ENCODE assay signal across 24 cellular contexts in the genomic region with DNA sequence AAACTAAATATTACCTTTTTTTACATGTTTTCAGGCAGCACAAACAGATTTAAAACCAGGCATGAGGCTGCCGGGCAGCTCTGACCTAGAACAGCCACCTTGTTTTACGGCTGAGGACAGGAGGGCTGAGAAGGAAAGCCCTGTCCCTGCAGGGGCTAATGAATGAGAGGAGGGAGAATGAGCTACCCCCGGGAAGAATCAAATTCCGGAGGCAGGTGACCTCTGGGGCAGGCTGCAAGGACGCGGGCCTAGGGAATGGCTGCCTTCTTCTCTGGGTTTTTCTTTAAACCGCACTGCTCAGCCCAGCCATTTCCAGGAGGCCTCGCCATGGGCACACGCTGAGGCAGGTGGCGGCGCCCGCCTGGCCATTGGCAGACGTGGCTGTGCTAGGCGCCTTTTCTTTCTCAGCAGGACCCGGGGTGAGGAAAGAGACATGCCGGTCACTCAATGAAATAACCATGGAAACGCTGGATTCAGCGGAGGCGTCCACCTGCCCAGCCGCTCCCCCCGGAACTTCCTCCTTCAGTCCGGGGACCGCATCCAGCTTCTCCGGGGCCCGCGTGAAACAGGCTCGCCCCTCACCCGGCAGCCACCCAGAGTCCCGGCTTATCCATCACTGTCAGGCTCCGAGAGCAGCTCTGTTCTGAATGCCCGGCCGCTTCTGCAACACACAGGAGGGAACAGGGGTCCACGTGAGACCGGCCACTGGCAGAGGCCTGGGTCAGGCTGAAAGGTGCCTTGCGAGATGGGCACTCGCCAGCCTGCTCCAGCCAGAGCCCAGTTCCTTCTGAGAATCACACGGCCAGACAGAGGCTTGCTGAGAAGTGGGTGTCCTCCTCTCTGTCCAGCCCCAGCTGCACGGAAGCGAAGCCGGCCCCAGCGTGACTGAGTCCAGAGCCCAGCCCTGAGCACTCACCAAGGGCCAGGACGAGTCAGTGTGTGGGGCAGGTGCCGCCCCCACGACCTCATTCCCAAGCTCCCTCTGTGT.
DNase-seq lines count a peak whose midpoint lies in the region; ATAC-seq, FAIRE-seq and TF ChIP-seq lines count a peak whose summit lies in the region.
"Had no signal": no experiment of that assay in that cellular context is flagged by ENCODE, and none has a peak within 500 bp of the region (broad histone marks: within the 10 kb centered on the region; RNA-seq: fewer than 3 reads in every experiment).

No MANE protein-coding gene starts in this region.

- WGBS in A549 (ENCODE audit: missing lambda C conversion rate) = 90% methylated on average over 43 of the region's 44 CpGs
- 15% methylated on average over 41 of the region's 44 CpGs for WGBS in K562 (ENCODE audit: insufficient coverage, low coverage, missing lambda C conversion rate)
- WGBS in hepatocyte (ENCODE audit: low lambda C conversion rate, missing lambda C conversion rate) = 89% methylated on average over 44 of the region's 44 CpGs

- CTCF ChIA-PET in A549 (lab: Yijun Ruan, JAX) (interaction anchor here (0.7 to 2.0 kb wide), 4 partner anchors 24 to 66 kb away, joined by 3 to 5 read pairs (median 3); no protein-coding TSS in a partner anchor), Caco-2 (lab: Charles Lee) (interaction anchor here (0.9 kb wide), 1 partner anchor 66 kb away, joined by 4 read pairs; no protein-coding TSS in a partner anchor), K562 (lab: Yijun Ruan, JAX; ENCODE audit: low intra/inter-chr PET ratio) (no interaction called here)

- H3K9me3 ChIP-seq in A549 = no peaks in the 10 kb centered on the region
- no peaks in the 10 kb centered on the region; the same call in 1 of the 2 replicates for H3K9me3 ChIP-seq in Caco-2
- H3K9me3 ChIP-seq in K562 (replicated peaks; ENCODE audit: control insufficient read depth, insufficient read depth, low read depth, low read length) = no peaks in the 10 kb centered on the region
- no peaks in the 10 kb centered on the region for H3K9me3 ChIP-seq in neural progenitor cell (ENCODE audit: low read depth)
- H3K9me3 ChIP-seq in hepatocyte (ENCODE audit: low read depth) = no peaks in the 10 kb centered on the region
- H3K9me3 ChIP-seq: gastroesophageal sphincter, transverse colon had no signal

- TF ChIP-seq CTCF in A549 (IDR thresholded peaks at IDR 0.05) (no peak), Caco-2 (IDR thresholded peaks at IDR 0.05; ENCODE audit: insufficient read depth in 1 of 2, low read depth in 1 of 2, low read length in 1 of 2, severe bottlenecking in 1 of 2, unreplicated experiment in 1 of 2) (no peak), K562 (IDR thresholded peaks at IDR 0.05 in 2 of 3, conservative IDR thresholded peaks at IDR 0.05 in 1 of 3; ENCODE audit: insufficient read depth in 2 of 3, low read depth in 1 of 3, low read length in 3 of 3) (no peak), neural progenitor cell (IDR thresholded peaks at IDR 0.05) (no peak), hepatocyte (IDR thresholded peaks at IDR 0.05; ENCODE audit: poor library complexity) (no peak)

- H3K27ac Mint-ChIP-seq in Caco-2 (ENCODE audit: unreplicated experiment) = peak overlapping the region; percentile 49
- H3K27ac Mint-ChIP-seq in neural progenitor cell = peak overlapping the region; percentile 92
- H3K27ac Mint-ChIP-seq: activated CD4-positive, alpha-beta T cell treated with anti-CD3 and anti-CD28 coated beads, Interleukin-2, amount 10 ng/mL, durations not matched to agents 24 days and 14 days; activated naive CD8-positive, alpha-beta T cell treated with anti-CD3 and anti-CD28 coated beads, Interleukin-2, amount 10 ng/mL, durations not matched to agents 7 days and 5 days; CD14-positive monocyte; naive B cell had no signal

- no peak overlapping the region for H3K4me2 ChIP-seq in A549
- no peak overlapping the region for H3K4me2 ChIP-seq in K562 (ENCODE audit: insufficient read depth, low read length)
- H3K4me2 ChIP-seq in neural progenitor cell = peak overlapping the region; percentile 46
- no peak overlapping the region for H3K4me2 ChIP-seq in hepatocyte

- H3K9me2 ChIP-seq in hepatocyte (replicated peaks; ENCODE audit: insufficient read depth) = no peaks in the 10 kb centered on the region

- peak overlapping the region in 1 of 2 experiments; percentile 26; a peak in 1 of 4 replicates for H3K9ac ChIP-seq in K562 (ENCODE audit: insufficient read depth in 1 of 2, low read depth in 2 of 2, low read length in 2 of 2)
- H3K9ac ChIP-seq in neural progenitor cell = no peak overlapping the region

- H3K4me1 ChIP-seq in A549 (peaks cover 28% of the 10 kb centered on the region), Caco-2 (peaks cover 24% of the 10 kb centered on the region), K562 (replicated peaks in 1 of 2; ENCODE audit: control insufficient read depth in 2 of 2, insufficient read depth in 2 of 2, low read length in 2 of 2) (peaks cover 0 to 54% of the 10 kb centered on the region in 2 experiments; a peak in 2 of 5 replicates), neural progenitor cell (peaks cover 19% of the 10 kb centered on the region), hepatocyte (ENCODE audit: insufficient read depth) (peaks cover 14% of the 10 kb centered on the region)

- H3K4me1 Mint-ChIP-seq in Caco-2 (ENCODE audit: low read depth, unreplicated experiment) (peaks cover 20% of the 10 kb centered on the region), neural progenitor cell (peaks cover 36% of the 10 kb centered on the region)
- H3K4me1 Mint-ChIP-seq: activated naive CD8-positive, alpha-beta T cell treated with anti-CD3 and anti-CD28 coated beads, Interleukin-2, amount 10 ng/mL, durations not matched to agents 7 days and 5 days had no signal

- POLR2A ChIA-PET in A549 (lab: Yijun Ruan, JAX) (no interaction called here), Caco-2 (lab: Charles Lee) (no interaction called here), K562 (lab: Yijun Ruan, JAX) (interaction anchor here (0.6 to 0.8 kb wide), 3 partner anchors 12 to 366 kb away, joined by 3 read pairs; no protein-coding TSS in a partner anchor)

- H3K36me3 ChIP-seq in Caco-2 (ENCODE audit: control insufficient read depth, insufficient read depth, low read length) = no peaks in the 10 kb centered on the region
- no peaks in the 10 kb centered on the region for H3K36me3 ChIP-seq in K562 (ENCODE audit: control insufficient read depth, insufficient read depth, low read length)
- H3K36me3 ChIP-seq in neural progenitor cell = no peaks in the 10 kb centered on the region
- no peaks in the 10 kb centered on the region for H3K36me3 ChIP-seq in hepatocyte (replicated peaks; ENCODE audit: insufficient read depth, low read depth)
- H3K36me3 ChIP-seq: gastroesophageal sphincter, transverse colon, WERI-Rb-1 had no signal

- no peaks in the 10 kb centered on the region for H3K79me2 ChIP-seq in K562 (ENCODE audit: control insufficient read depth, insufficient read depth, low read length)
- no peaks in the 10 kb centered on the region for H3K79me2 ChIP-seq in neural progenitor cell (ENCODE audit: low read depth)
- no peaks in the 10 kb centered on the region for H3K79me2 ChIP-seq in hepatocyte

- H3K27me3 Mint-ChIP-seq in Caco-2 (ENCODE audit: insufficient read depth, unreplicated experiment) = no peaks in the 10 kb centered on the region
- H3K27me3 Mint-ChIP-seq in neural progenitor cell (ENCODE audit: insufficient read depth, low read depth) = no peaks in the 10 kb centered on the region
- H3K27me3 Mint-ChIP-seq: activated CD4-positive, alpha-beta T cell treated with anti-CD3 and anti-CD28 coated beads, Interleukin-2, amount 10 ng/mL, durations not matched to agents 24 days and 14 days; activated naive CD8-positive, alpha-beta T cell treated with anti-CD3 and anti-CD28 coated beads, Interleukin-2, amount 10 ng/mL, durations not matched to agents 7 days and 5 days had no signal

- TF ChIP-seq EP300 in A549 (IDR thresholded peaks at IDR 0.05) (no peak), K562 (IDR thresholded peaks at IDR 0.05; ENCODE audit: low read length) (no peak)

- DNase-seq in A549 (ENCODE audit: low read depth in 1 of 2, low spot score in 1 of 2) (no peak), Caco-2 (no peak), K562 (ENCODE audit: extremely low read depth in 1 of 4, low spot score in 3 of 4) (no peak), neural progenitor cell (ENCODE audit: low spot score) (peak; percentile 54), kidney tubule cell (ENCODE audit: low spot score) (no peak), NCI-H226 (no peak), hepatocyte (ENCODE audit: low spot score) (no peak)
- DNase-seq: activated CD4-positive, alpha-beta T cell treated with anti-CD3 and anti-CD28 coated beads, Interleukin-2, amount 10 ng/mL, durations not matched to agents 24 days and 14 days; activated gamma-delta T cell; activated naive CD8-positive, alpha-beta T cell treated with anti-CD3 and anti-CD28 coated beads, Interleukin-2, amount 10 ng/mL, durations not matched to agents 7 days and 5 days; activated T-cell treated with anti-CD3 and anti-CD28 coated beads, Interleukin-2, amount 50 U/mL, for 1 hour; central memory CD4-positive, alpha-beta T cell; dermis blood vessel endothelial cell; naive B cell; NCI-H1930; NCI-H2227 treated with DMSO at 0.1 percent for 48 hours; NCI-H774; OCI-M1; T1000; transverse colon; WERI-Rb-1 had no signal

- 0 out of 2 replicates have a peak, but pooled peaks cover 6% of the 10 kb centered on the region for H4K20me1 ChIP-seq in K562 (replicated peaks; ENCODE audit: control insufficient read depth, insufficient read depth, low read length)
- H4K20me1 ChIP-seq in neural progenitor cell (ENCODE audit: low read depth) = no peaks in the 10 kb centered on the region
- H4K20me1 ChIP-seq in hepatocyte (ENCODE audit: insufficient read depth, poor library complexity, severe bottlenecking) = no peaks in the 10 kb centered on the region

- H2AFZ ChIP-seq in K562 (ENCODE audit: low read depth, low read length) = no peak overlapping the region
- peak overlapping the region; percentile 5 for H2AFZ ChIP-seq in neural progenitor cell (replicated peaks)
- no peak overlapping the region for H2AFZ ChIP-seq in hepatocyte

- no peak for FAIRE-seq in A549 (lab: Jason Lieb, UNC)
- no peak for FAIRE-seq in K562 (lab: Jason Lieb, UNC)
- FAIRE-seq: astrocyte had no signal

- H3K27me3 ChIP-seq in Caco-2 (replicated peaks; ENCODE audit: control insufficient read depth, insufficient read depth, low read length) = no peaks in the 10 kb centered on the region
- H3K27me3 ChIP-seq in K562 (ENCODE audit: control insufficient read depth in 2 of 2, insufficient read depth in 2 of 2, low read length in 2 of 2) = peaks cover 22 to 70% of the 10 kb centered on the region in 2 experiments; a peak in 4 of 5 replicates
- no peaks in the 10 kb centered on the region for H3K27me3 ChIP-seq in neural progenitor cell
- H3K27me3 ChIP-seq in hepatocyte = no peaks in the 10 kb centered on the region
- H3K27me3 ChIP-seq: gastroesophageal sphincter, transverse colon had no signal

- H3K4me3 ChIP-seq in A549 = no peak overlapping the region
- no peak overlapping the region for H3K4me3 ChIP-seq in Caco-2 (ENCODE audit: low read depth, low read length)
- H3K4me3 ChIP-seq in K562 = no peak overlapping the region
- H3K4me3 ChIP-seq in neural progenitor cell = no peak overlapping the region
- H3K4me3 ChIP-seq in hepatocyte = no peak overlapping the region
- H3K4me3 ChIP-seq: gastroesophageal sphincter, transverse colon had no signal

- H3K9me3 Mint-ChIP-seq in Caco-2 (ENCODE audit: unreplicated experiment) (no peaks in the 10 kb centered on the region), neural progenitor cell (no peaks in the 10 kb centered on the region)
- H3K9me3 Mint-ChIP-seq: activated CD4-positive, alpha-beta T cell treated with anti-CD3 and anti-CD28 coated beads, Interleukin-2, amount 10 ng/mL, durations not matched to agents 24 days and 14 days had no signal

- no peaks in the 10 kb centered on the region for H3K36me3 Mint-ChIP-seq in Caco-2 (ENCODE audit: insufficient read depth, unreplicated experiment)
- H3K36me3 Mint-ChIP-seq in neural progenitor cell = no peaks in the 10 kb centered on the region
- H3K36me3 Mint-ChIP-seq: activated naive CD8-positive, alpha-beta T cell treated with anti-CD3 and anti-CD28 coated beads, Interleukin-2, amount 10 ng/mL, durations not matched to agents 7 days and 5 days; CD14-positive monocyte had no signal

- no peaks in the 10 kb centered on the region for H3K9me1 ChIP-seq in K562 (ENCODE audit: control insufficient read depth, insufficient read depth, low read length)

- BruUV-seq in Caco-2 (replicated peaks; lab: Mats Ljungman, UMichigan) = no TSS peak
- no TSS peak for BruUV-seq in K562 (replicated peaks; lab: Mats Ljungman, UMichigan)

- peaks cover 15% of the 10 kb centered on the region for H3F3A ChIP-seq in neural progenitor cell (ENCODE audit: low read depth)

- in situ Hi-C loops in K562 (cut with MboI) = no loop called here

- H3K27ac ChIP-seq in A549 (peak overlapping the region; percentile 52 to 77; a peak in 4 of 6 replicates), K562 (ENCODE audit: extremely low read depth, low read depth, low read length) (no peak overlapping the region), neural progenitor cell (no peak overlapping the region), hepatocyte (no peak overlapping the region)
- H3K27ac ChIP-seq: gastroesophageal sphincter, transverse colon, WERI-Rb-1 had no signal

- H3K4me3 Mint-ChIP-seq in Caco-2 (ENCODE audit: unreplicated experiment) (no peak overlapping the region), neural progenitor cell (no peak overlapping the region)
- H3K4me3 Mint-ChIP-seq: activated CD4-positive, alpha-beta T cell treated with anti-CD3 and anti-CD28 coated beads, Interleukin-2, amount 10 ng/mL, durations not matched to agents 24 days and 14 days; activated naive CD8-positive, alpha-beta T cell treated with anti-CD3 and anti-CD28 coated beads, Interleukin-2, amount 10 ng/mL, durations not matched to agents 7 days and 5 days; CD14-positive monocyte; naive B cell had no signal

- ATAC-seq in A549 (peak in 1 of 2 experiments; percentile 6; a peak in 1 of 6 replicates), K562 (peak; percentile 27; the same call in 2 of the 3 replicates)
- ATAC-seq: gastroesophageal sphincter had no signal

- TF ChIP-seq POLR2A in A549 (IDR thresholded peaks at IDR 0.05; ENCODE audit: low read length) (no peak), K562 (conservative IDR thresholded peaks at IDR 0.05) (no peak)

- intact Hi-C loops in Caco-2 (cut with micrococcal nuclease; ENCODE audit: unreplicated experiment) = loop anchor here (5.0 to 10.0 kb wide), 2 partner anchors 80 to 327 kb away; partner anchors contain the start of gene PDGFA
- intact Hi-C loops in K562 (cut with micrococcal nuclease) = no loop called here

- TF ChIP-seq RAD21 in A549 (conservative IDR thresholded peaks at IDR 0.05 in 1 of 2, IDR thresholded peaks at IDR 0.05 in 1 of 2) = no peak
- TF ChIP-seq RAD21 in K562 (CRISPR knock-in tag; conservative IDR thresholded peaks at IDR 0.05 in 1 of 2, IDR thresholded peaks at IDR 0.05 in 1 of 2) = no peak

Comparison
In these comparisons a context has a peak if more than half of its experiments do, and no peak if none do; other contexts are left out.
1. H3K27ac ChIP-seq: peak in A549 (2 of 2); none in K562 (single experiment), neural progenitor cell (single experiment) and hepatocyte (single experiment).